26 cellular contexts compared by ENCODE assay signal in the genomic region with DNA sequence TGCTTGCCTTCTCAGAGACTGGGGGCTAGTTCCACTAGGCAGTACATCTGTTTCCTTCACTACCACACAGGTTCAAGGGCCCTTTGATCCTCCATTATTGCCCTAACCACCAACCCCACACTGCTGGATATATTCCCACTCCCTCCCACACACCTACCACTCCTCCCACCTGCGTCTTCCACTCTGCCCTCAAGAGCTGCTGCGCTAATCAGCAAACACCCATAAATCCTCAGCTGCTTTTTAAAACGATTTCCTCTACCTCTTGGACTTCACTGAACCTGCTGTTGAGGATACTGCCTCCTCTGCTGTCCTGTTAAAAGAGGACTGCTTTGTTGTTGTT.
DNase-seq lines count a peak whose midpoint lies in the region; TF ChIP-seq lines count a peak whose summit lies in the region.
"Had no signal": no experiment of that assay in that cellular context is flagged by ENCODE, and none has a peak within 500 bp of the region (broad histone marks: within the 10 kb centered on the region; RNA-seq: fewer than 3 reads in every experiment).

No MANE protein-coding gene starts in this region.

- DNase-seq in DMS53 (lab: John Stamatoyannopoulos, UW) (peak; percentile 23), DMS53 treated with DMSO at 0.1 percent for 48 hours (lab: John Stamatoyannopoulos, UW; ENCODE audit: unreplicated experiment) (no peak), NCI-H187 treated with DMSO at 0.1 percent for 48 hours (lab: John Stamatoyannopoulos, UW) (peak; percentile 86), SHP77 (lab: John Stamatoyannopoulos, UW) (peak; percentile 40 to 62), neural progenitor cell (ENCODE audit: low spot score) (no peak), NCI-H2196 treated with DMSO at 0.1 percent for 48 hours (lab: John Stamatoyannopoulos, UW; ENCODE audit: unreplicated experiment) (no peak), epidermal melanocyte (ENCODE audit: insufficient read length, low spot score) (no peak)
- DNase-seq in activated CD4-positive, alpha-beta T cell treated with anti-CD3 and anti-CD28 coated beads, Interleukin-2, amount 10 ng/mL, durations not matched to agents 24 days and 14 days, result no peak
- DNase-seq: activated CD8-positive, alpha-beta memory T cell treated with anti-CD3 and anti-CD28 coated beads, Interleukin-2, amount 10 ng/mL, durations not matched to agents 7 days and 5 days; activated effector memory CD4-positive, alpha-beta T cell treated with anti-CD3 and anti-CD28 coated beads, Interleukin-2, amount 50 U/mL, for 16 hours; aorta; cerebellar nuclear complex; DND-41; effector memory CD4-positive, alpha-beta T cell; immature natural killer cell; mammary epithelial cell; natural killer cell; NCI-H2081 treated with DMSO at 0.1 percent for 48 hours; posterior cingulate gyrus; SIG-M5; spleen; stimulated activated naive B cell treated with anti-CD40 and anti-IgM and Interleukin-4, amounts not matched to agents 10 μg/mL and 1 μg/mL and 100 μg/mL, for 72 hours; T-helper 17 cell had no signal

- H3K27ac ChIP-seq in neural progenitor cell, result no peak overlapping the region
- H3K27ac ChIP-seq: 22Rv1, spleen, upper lobe of left lung had no signal

- no peak overlapping the region for H3K9ac ChIP-seq in neural progenitor cell

- H3K9me3 Mint-ChIP-seq in neural progenitor cell, result no peaks in the 10 kb centered on the region
- H3K9me3 Mint-ChIP-seq in activated CD4-positive, alpha-beta T cell treated with anti-CD3 and anti-CD28 coated beads, Interleukin-2, amount 10 ng/mL, durations not matched to agents 24 days and 14 days, result peaks cover 1% of the 10 kb centered on the region
- H3K9me3 Mint-ChIP-seq: immature natural killer cell, natural killer cell had no signal

- no peak overlapping the region for H3K4me3 ChIP-seq in neural progenitor cell
- H3K4me3 ChIP-seq: spleen, upper lobe of left lung had no signal

- intact Hi-C loops in activated CD4-positive, alpha-beta T cell treated with anti-CD3 and anti-CD28 coated beads, Interleukin-2, amount 10 ng/mL, durations not matched to agents 24 days and 14 days (cut with micrococcal nuclease), result no loop called here

- H3K4me1 Mint-ChIP-seq in neural progenitor cell, result peaks cover 2% of the 10 kb centered on the region
- H3K4me1 Mint-ChIP-seq in activated CD4-positive, alpha-beta T cell treated with anti-CD3 and anti-CD28 coated beads, Interleukin-2, amount 10 ng/mL, durations not matched to agents 24 days and 14 days, result peaks cover 15% of the 10 kb centered on the region

- H3K4me3 Mint-ChIP-seq in neural progenitor cell, result no peak overlapping the region
- no peak overlapping the region for H3K4me3 Mint-ChIP-seq in activated CD4-positive, alpha-beta T cell treated with anti-CD3 and anti-CD28 coated beads, Interleukin-2, amount 10 ng/mL, durations not matched to agents 24 days and 14 days
- H3K4me3 Mint-ChIP-seq: activated CD8-positive, alpha-beta memory T cell treated with anti-CD3 and anti-CD28 coated beads, Interleukin-2, amount 10 ng/mL, durations not matched to agents 7 days and 5 days; immature natural killer cell; natural killer cell; stimulated activated naive B cell treated with anti-CD40 and anti-IgM and Interleukin-4, amounts not matched to agents 10 μg/mL and 1 μg/mL and 100 μg/mL, for 72 hours; T-helper 17 cell; WTC11 had no signal

- H3K27ac Mint-ChIP-seq in neural progenitor cell, result peak overlapping the region; percentile 3
- no peak overlapping the region for H3K27ac Mint-ChIP-seq in activated CD4-positive, alpha-beta T cell treated with anti-CD3 and anti-CD28 coated beads, Interleukin-2, amount 10 ng/mL, durations not matched to agents 24 days and 14 days
- H3K27ac Mint-ChIP-seq: activated CD8-positive, alpha-beta memory T cell treated with anti-CD3 and anti-CD28 coated beads, Interleukin-2, amount 10 ng/mL, durations not matched to agents 7 days and 5 days; T-helper 17 cell had no signal

- H3K36me3 Mint-ChIP-seq in neural progenitor cell, result peaks cover 6% of the 10 kb centered on the region
- H3K36me3 Mint-ChIP-seq in activated CD4-positive, alpha-beta T cell treated with anti-CD3 and anti-CD28 coated beads, Interleukin-2, amount 10 ng/mL, durations not matched to agents 24 days and 14 days (ENCODE audit: low read depth), result peaks cover 20% of the 10 kb centered on the region
- H3K36me3 Mint-ChIP-seq: natural killer cell had no signal

- no peaks in the 10 kb centered on the region for H4K20me1 ChIP-seq in neural progenitor cell (ENCODE audit: low read depth)

- H3K79me2 ChIP-seq in neural progenitor cell (ENCODE audit: low read depth), result peaks cover 16% of the 10 kb centered on the region

- H3K9me3 ChIP-seq in neural progenitor cell (ENCODE audit: low read depth), result no peaks in the 10 kb centered on the region
- H3K9me3 ChIP-seq: spleen, upper lobe of left lung had no signal

- H3F3A ChIP-seq in neural progenitor cell (ENCODE audit: low read depth), result no peaks in the 10 kb centered on the region

- no peak for TF ChIP-seq CTCF in neural progenitor cell (IDR thresholded peaks at IDR 0.05)

- peaks cover 10% of the 10 kb centered on the region for H3K4me1 ChIP-seq in neural progenitor cell

- H3K4me2 ChIP-seq in neural progenitor cell, result peak overlapping the region; percentile 8

- no peak overlapping the region for H2AFZ ChIP-seq in neural progenitor cell (replicated peaks)

- H3K27me3 ChIP-seq in neural progenitor cell, result no peaks in the 10 kb centered on the region
- H3K27me3 ChIP-seq: spleen, upper lobe of left lung had no signal

- no peaks in the 10 kb centered on the region for H3K27me3 Mint-ChIP-seq in neural progenitor cell (ENCODE audit: insufficient read depth, low read depth)
- H3K27me3 Mint-ChIP-seq in activated CD4-positive, alpha-beta T cell treated with anti-CD3 and anti-CD28 coated beads, Interleukin-2, amount 10 ng/mL, durations not matched to agents 24 days and 14 days, result no peaks in the 10 kb centered on the region
- H3K27me3 Mint-ChIP-seq: activated CD8-positive, alpha-beta memory T cell treated with anti-CD3 and anti-CD28 coated beads, Interleukin-2, amount 10 ng/mL, durations not matched to agents 7 days and 5 days; stimulated activated naive B cell treated with anti-CD40 and anti-IgM and Interleukin-4, amounts not matched to agents 10 μg/mL and 1 μg/mL and 100 μg/mL, for 72 hours; T-helper 17 cell had no signal

- no peaks in the 10 kb centered on the region for H3K36me3 ChIP-seq in neural progenitor cell

Comparison
In these comparisons a context has a peak if more than half of its experiments do, and no peak if none do; other contexts are left out.
1. DNase-seq: peak in DMS53 (single experiment), NCI-H187 treated with DMSO at 0.1 percent for 48 hours (single experiment) and SHP77 (2 of 2); none in DMS53 treated with DMSO at 0.1 percent for 48 hours (single experiment), neural progenitor cell (single experiment), activated CD4-positive, alpha-beta T cell treated with anti-CD3 and anti-CD28 coated beads, Interleukin-2, amount 10 ng/mL, durations not matched to agents 24 days and 14 days (single experiment), NCI-H2196 treated with DMSO at 0.1 percent for 48 hours (single experiment) and epidermal melanocyte (single experiment).